1 cellular context compared by ENCODE assay signal in genomic region chr1:160522136-160522535, GRCh38.
TF ChIP-seq lines count a peak whose summit lies in the region.

No MANE protein-coding gene starts in this region.

TF ChIP-seq in K562, 482 proteins besides CTCF, POLR2A, EP300 and RAD21:
- TF ChIP-seq CTBP1 (IDR thresholded peaks at IDR 0.05; ENCODE audit: borderline replicate concordance) (no peak), IRF1 (CRISPR knock-in tag; IDR thresholded peaks at IDR 0.05; ENCODE audit: borderline replicate concordance) (no peak), MGA (IDR thresholded peaks at IDR 0.05) (no peak), EGR1 (conservative IDR thresholded peaks at IDR 0.05) (no peak), RBM22 (IDR thresholded peaks at IDR 0.05; ENCODE audit: low read depth, low read length, poor library complexity, severe bottlenecking) (no peak), ZNF134 (CRISPR knock-in tag; conservative IDR thresholded peaks at IDR 0.05) (no peak), ZNF639 (CRISPR knock-in tag; conservative IDR thresholded peaks at IDR 0.05 in 1 of 2, IDR thresholded peaks at IDR 0.05 in 1 of 2) (no peak), CUX1 (CRISPR knock-in tag; IDR thresholded peaks at IDR 0.05) (no peak), ZNF785 (CRISPR knock-in tag; IDR thresholded peaks at IDR 0.05) (no peak), TAF7 (tag; IDR thresholded peaks at IDR 0.05) (no peak), FOS (IDR thresholded peaks at IDR 0.05; ENCODE audit: extremely low read depth, insufficient read length) (no peak), HMG20B (CRISPR knock-in tag; IDR thresholded peaks at IDR 0.05) (no peak), PML (IDR thresholded peaks at IDR 0.05; ENCODE audit: low read length) (no peak), POLR2H (tag; IDR thresholded peaks at IDR 0.05; ENCODE audit: low read depth) (no peak), SNIP1 (IDR thresholded peaks at IDR 0.05; ENCODE audit: low read depth) (no peak), ZNF146 (CRISPR knock-in tag; IDR thresholded peaks at IDR 0.05; ENCODE audit: unreplicated experiment) (no peak), GTF2E2 (tag; IDR thresholded peaks at IDR 0.05) (no peak), HEY1 (CRISPR knock-in tag; IDR thresholded peaks at IDR 0.05; ENCODE audit: borderline replicate concordance) (no peak), NBN (IDR thresholded peaks at IDR 0.05; ENCODE audit: low read depth) (no peak), RUNX1 (IDR thresholded peaks at IDR 0.05; ENCODE audit: low read depth) (no peak)
